31 cellular contexts compared by ENCODE assay signal in the genomic region with DNA sequence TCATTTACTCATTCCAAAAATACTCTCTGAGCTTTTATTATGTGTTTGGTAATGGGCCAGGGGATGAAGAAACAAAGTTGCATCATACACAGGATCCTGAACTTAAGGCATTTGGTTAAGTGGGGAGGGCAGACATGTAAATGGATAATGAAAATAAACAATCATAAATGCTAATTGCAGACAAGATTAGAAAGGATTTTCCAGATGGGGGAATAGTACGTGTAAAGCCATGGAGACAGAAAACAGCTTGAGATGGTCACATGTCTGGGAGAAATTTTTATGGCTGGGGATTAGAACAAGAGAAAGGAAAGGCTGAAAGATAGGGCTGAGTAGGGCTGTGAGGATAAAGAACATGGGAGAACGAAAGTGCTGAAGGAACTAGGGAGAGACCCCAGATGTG.
"Had no signal": no experiment of that assay in that cellular context is flagged by ENCODE, and none has a peak within 500 bp of the region (broad histone marks: within the 10 kb centered on the region; RNA-seq: fewer than 3 reads in every experiment).

No MANE protein-coding gene starts in this region.

- DNase-seq: hypothalamus; immature natural killer cell; kidney; left colon; left lung; lower lobe of right lung; mammary epithelial cell; mesendoderm; midbrain; mucosa of descending colon; naive thymus-derived CD4-positive, alpha-beta T cell; pancreas; posterior cingulate gyrus; retina; right cardiac atrium; stimulated activated CD4-positive, alpha-beta T cell treated with anti-CD3 and anti-CD28 coated beads, Interleukin-1b, Interleukin-23, amount 100 ng/mL, for 48 hours; stimulated activated CD4-positive, alpha-beta T cell treated with anti-CD3 and anti-CD28 coated beads, Interleukin-2, amount 100 ng/mL, for 48 hours; stimulated activated CD4-positive, alpha-beta T cell treated with anti-CD3 and anti-CD28 coated beads, Interleukin-4, amount 100 ng/mL, for 4 hours; stimulated activated CD8-positive, alpha-beta memory T cell treated with anti-CD3 and anti-CD28 coated beads, Interleukin-4, amount 100 ng/mL, for 48 hours; stimulated activated naive CD4-positive, alpha-beta T cell treated with Interleukin-2 at 50 U/mL for 16 hours; stimulated activated naive CD8-positive, alpha-beta T cell treated with anti-CD3 and anti-CD28 coated beads, Interleukin-15, amount 100 ng/mL, for 72 hours; substantia nigra had no signal

- H3K4me1 ChIP-seq: left lung, lower lobe of right lung, pancreas, prostate gland, tibial nerve, vagina had no signal

- H3K36me3 ChIP-seq: left lung, lower lobe of right lung, pancreas, prostate gland, tibial nerve, vagina had no signal

- ATAC-seq: left colon; left lung; lower lobe of right lung; mucosa of descending colon; naive thymus-derived CD4-positive, alpha-beta T cell; natural killer cell treated with Interleukin-12 subunit alpha and Interleukin-12 subunit beta and Interleukin-15 and Interleukin-18, amount 100 ng/mL, for 72 hours; pancreas; right cardiac atrium; sciatic nerve; stimulated activated memory B cell treated with anti-CD40 and anti-IgM and Interleukin-4, amounts not matched to agents 10 μg/mL and 1 μg/mL and 100 μg/mL, for 72 hours; stimulated activated naive CD8-positive, alpha-beta T cell treated with anti-CD3 and anti-CD28 coated beads, Interleukin-15, amount 100 ng/mL, for 72 hours had no signal

- H3K4me2 ChIP-seq: smooth muscle cell had no signal

- H3K9me3 Mint-ChIP-seq: immature natural killer cell, type B pancreatic cell had no signal

- H3K36me3 Mint-ChIP-seq: immature natural killer cell; naive thymus-derived CD4-positive, alpha-beta T cell; natural killer cell treated with Interleukin-12 subunit alpha and Interleukin-12 subunit beta and Interleukin-15 and Interleukin-18, amount 100 ng/mL, for 72 hours; stimulated activated memory B cell treated with anti-CD40 and anti-IgM and Interleukin-4, amounts not matched to agents 10 μg/mL and 1 μg/mL and 100 μg/mL, for 72 hours; type B pancreatic cell had no signal

- H3K4me3 Mint-ChIP-seq: immature natural killer cell; naive thymus-derived CD4-positive, alpha-beta T cell; natural killer cell treated with Interleukin-12 subunit alpha and Interleukin-12 subunit beta and Interleukin-15 and Interleukin-18, amount 100 ng/mL, for 72 hours; stimulated activated memory B cell treated with anti-CD40 and anti-IgM and Interleukin-4, amounts not matched to agents 10 μg/mL and 1 μg/mL and 100 μg/mL, for 72 hours; stimulated activated naive CD8-positive, alpha-beta T cell treated with anti-CD3 and anti-CD28 coated beads, Interleukin-15, amount 100 ng/mL, for 72 hours; type B pancreatic cell had no signal

- H3K27ac Mint-ChIP-seq: immature natural killer cell; naive thymus-derived CD4-positive, alpha-beta T cell; natural killer cell treated with Interleukin-12 subunit alpha and Interleukin-12 subunit beta and Interleukin-15 and Interleukin-18, amount 100 ng/mL, for 72 hours; stimulated activated memory B cell treated with anti-CD40 and anti-IgM and Interleukin-4, amounts not matched to agents 10 μg/mL and 1 μg/mL and 100 μg/mL, for 72 hours; stimulated activated naive CD8-positive, alpha-beta T cell treated with anti-CD3 and anti-CD28 coated beads, Interleukin-15, amount 100 ng/mL, for 72 hours; type B pancreatic cell had no signal

- H3K27me3 Mint-ChIP-seq: natural killer cell treated with Interleukin-12 subunit alpha and Interleukin-12 subunit beta and Interleukin-15 and Interleukin-18, amount 100 ng/mL, for 72 hours; stimulated activated memory B cell treated with anti-CD40 and anti-IgM and Interleukin-4, amounts not matched to agents 10 μg/mL and 1 μg/mL and 100 μg/mL, for 72 hours; stimulated activated naive CD8-positive, alpha-beta T cell treated with anti-CD3 and anti-CD28 coated beads, Interleukin-15, amount 100 ng/mL, for 72 hours had no signal

- H3K4me1 Mint-ChIP-seq: immature natural killer cell; naive thymus-derived CD4-positive, alpha-beta T cell; stimulated activated memory B cell treated with anti-CD40 and anti-IgM and Interleukin-4, amounts not matched to agents 10 μg/mL and 1 μg/mL and 100 μg/mL, for 72 hours; stimulated activated naive CD8-positive, alpha-beta T cell treated with anti-CD3 and anti-CD28 coated beads, Interleukin-15, amount 100 ng/mL, for 72 hours had no signal

- H3K9me3 ChIP-seq: left lung, lower lobe of right lung, mucosa of descending colon, pancreas, prostate gland, tibial nerve, vagina had no signal

- H3K27ac ChIP-seq: left lung, lower lobe of right lung, pancreas, prostate gland, tibial nerve, vagina had no signal

- H3K4me3 ChIP-seq: left lung, lower lobe of right lung, mucosa of descending colon, pancreas, prostate gland, smooth muscle cell, tibial nerve, vagina had no signal

- FAIRE-seq: islet of Langerhans, kidney, pancreas had no signal

- H3K27me3 ChIP-seq: pancreas, tibial nerve, vagina had no signal
